In the genomic region with DNA sequence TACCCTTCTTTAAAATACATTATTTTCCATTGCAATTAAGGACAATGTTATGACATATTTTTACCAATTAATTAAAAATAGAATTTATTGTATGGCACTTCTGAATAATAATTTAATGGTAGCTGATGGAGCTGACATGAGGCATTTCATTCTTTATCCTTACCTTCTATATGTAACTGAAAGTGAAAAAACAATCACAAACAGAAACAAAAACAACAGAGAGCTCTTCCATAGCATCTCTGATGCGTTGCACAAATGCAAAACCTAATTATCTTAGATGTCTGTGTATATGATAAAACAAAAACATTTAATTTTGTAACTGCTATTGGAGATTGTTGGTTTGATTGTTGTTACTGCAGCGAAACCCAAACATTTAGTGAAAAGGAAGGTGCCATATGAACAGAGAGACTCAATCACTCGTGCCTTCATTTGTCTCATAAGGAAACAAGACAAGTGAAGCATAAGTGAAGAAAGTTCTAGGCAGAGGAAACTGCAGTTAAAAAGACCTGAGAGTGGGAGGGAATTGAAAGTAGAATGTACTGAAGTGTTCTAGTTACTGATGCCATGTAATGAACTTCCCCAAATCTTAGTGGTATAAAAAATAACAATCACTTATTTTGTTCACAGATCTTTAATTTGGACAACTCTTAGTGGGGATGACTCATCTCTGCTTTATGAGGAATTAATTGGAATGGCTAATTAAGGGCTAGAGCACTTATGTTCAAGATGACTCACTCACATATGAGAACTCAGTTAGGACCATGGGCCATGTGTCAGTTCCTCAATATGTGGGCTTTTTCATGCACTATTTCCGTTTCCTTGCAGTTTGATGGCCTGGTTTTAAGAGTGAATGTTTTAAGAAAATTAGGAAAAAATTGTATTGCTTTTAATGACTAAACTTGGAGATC, we compare ENCODE assay signal across 14 cellular contexts.
A peak's percentile ranks its signal among the peaks of the same experiment; 100 is the strongest.
DNase-seq lines count a peak whose midpoint lies in the region; ATAC-seq lines count a peak whose summit lies in the region.
"Had no signal": no experiment of that assay in that cellular context is flagged by ENCODE, and none has a peak within 500 bp of the region (broad histone marks: within the 10 kb centered on the region; RNA-seq: fewer than 3 reads in every experiment).

No MANE protein-coding gene starts in this region.

- DNase-seq in mucosa of gallbladder (ENCODE audit: low spot score) (no peak), HAP-1 (ENCODE audit: low spot score in 2 of 2) (no peak)
- no peak for DNase-seq in activated CD4-positive, alpha-beta T cell treated with anti-CD3 and anti-CD28 coated beads for 4 hours
- DNase-seq: activated T-cell treated with anti-CD3 and anti-CD28 coated beads, Interleukin-2, amount 50 U/mL, for 24 hours; mesendoderm; NCI-H1436; right cardiac atrium; transverse colon had no signal

- H3K27ac Mint-ChIP-seq in stimulated activated memory B cell treated with anti-CD40 and anti-IgM and Interleukin-4, amounts not matched to agents 10 μg/mL and 1 μg/mL and 100 μg/mL, for 72 hours = no peak overlapping the region
- H3K27ac Mint-ChIP-seq: activated T-cell treated with anti-CD3 and anti-CD28 coated beads, Interleukin-2, amount 50 U/mL, for 24 hours had no signal

- no peaks in the 10 kb centered on the region for H3K4me1 Mint-ChIP-seq in stimulated activated memory B cell treated with anti-CD40 and anti-IgM and Interleukin-4, amounts not matched to agents 10 μg/mL and 1 μg/mL and 100 μg/mL, for 72 hours
- H3K4me1 Mint-ChIP-seq: brain had no signal

- H3K36me3 ChIP-seq in HAP-1 (replicated peaks) = no peaks in the 10 kb centered on the region
- H3K36me3 ChIP-seq: transverse colon had no signal

- no peaks in the 10 kb centered on the region for H3K27me3 Mint-ChIP-seq in stimulated activated memory B cell treated with anti-CD40 and anti-IgM and Interleukin-4, amounts not matched to agents 10 μg/mL and 1 μg/mL and 100 μg/mL, for 72 hours
- H3K27me3 Mint-ChIP-seq: activated T-cell treated with anti-CD3 and anti-CD28 coated beads, Interleukin-2, amount 50 U/mL, for 24 hours; brain had no signal

- in situ Hi-C loops in HAP-1 (cut with MboI; ENCODE audit: low sequenced_read_pairs) = no loop called here

- ATAC-seq in GM19043 (IDR thresholded peaks at IDR 0.05; ENCODE audit: low read depth, unreplicated experiment) = peak; percentile 74
- ATAC-seq in HG02623 (IDR thresholded peaks at IDR 0.05; ENCODE audit: unreplicated experiment) = peak; percentile 55
- ATAC-seq in HG03378 (IDR thresholded peaks at IDR 0.05; ENCODE audit: unreplicated experiment) = peak; percentile 82
- ATAC-seq in stimulated activated memory B cell treated with anti-CD40 and anti-IgM and Interleukin-4, amounts not matched to agents 10 μg/mL and 1 μg/mL and 100 μg/mL, for 72 hours = peak; percentile 45
- ATAC-seq: Panc1, right cardiac atrium had no signal

- H3K9me3 ChIP-seq in HAP-1 = no peaks in the 10 kb centered on the region
- H3K9me3 ChIP-seq: transverse colon had no signal

- no peak overlapping the region for H3K4me3 Mint-ChIP-seq in stimulated activated memory B cell treated with anti-CD40 and anti-IgM and Interleukin-4, amounts not matched to agents 10 μg/mL and 1 μg/mL and 100 μg/mL, for 72 hours
- H3K4me3 Mint-ChIP-seq: activated T-cell treated with anti-CD3 and anti-CD28 coated beads, Interleukin-2, amount 50 U/mL, for 24 hours; brain had no signal

- H3K36me3 Mint-ChIP-seq in stimulated activated memory B cell treated with anti-CD40 and anti-IgM and Interleukin-4, amounts not matched to agents 10 μg/mL and 1 μg/mL and 100 μg/mL, for 72 hours = no peaks in the 10 kb centered on the region
- H3K36me3 Mint-ChIP-seq: brain had no signal

- H3K4me3 ChIP-seq in HAP-1 = no peak overlapping the region
- H3K4me3 ChIP-seq: transverse colon had no signal

- no peaks in the 10 kb centered on the region for H3K9me3 Mint-ChIP-seq in stimulated activated memory B cell treated with anti-CD40 and anti-IgM and Interleukin-4, amounts not matched to agents 10 μg/mL and 1 μg/mL and 100 μg/mL, for 72 hours
- H3K9me3 Mint-ChIP-seq: activated T-cell treated with anti-CD3 and anti-CD28 coated beads, Interleukin-2, amount 50 U/mL, for 24 hours; brain had no signal

- no peaks in the 10 kb centered on the region for H3K4me1 ChIP-seq in HAP-1
- H3K4me1 ChIP-seq: transverse colon had no signal

- no peaks in the 10 kb centered on the region for H3K27me3 ChIP-seq in HAP-1 (ENCODE audit: low read depth)
- H3K27me3 ChIP-seq: transverse colon had no signal
